1 cellular context compared by ENCODE assay signal in the genomic region with DNA sequence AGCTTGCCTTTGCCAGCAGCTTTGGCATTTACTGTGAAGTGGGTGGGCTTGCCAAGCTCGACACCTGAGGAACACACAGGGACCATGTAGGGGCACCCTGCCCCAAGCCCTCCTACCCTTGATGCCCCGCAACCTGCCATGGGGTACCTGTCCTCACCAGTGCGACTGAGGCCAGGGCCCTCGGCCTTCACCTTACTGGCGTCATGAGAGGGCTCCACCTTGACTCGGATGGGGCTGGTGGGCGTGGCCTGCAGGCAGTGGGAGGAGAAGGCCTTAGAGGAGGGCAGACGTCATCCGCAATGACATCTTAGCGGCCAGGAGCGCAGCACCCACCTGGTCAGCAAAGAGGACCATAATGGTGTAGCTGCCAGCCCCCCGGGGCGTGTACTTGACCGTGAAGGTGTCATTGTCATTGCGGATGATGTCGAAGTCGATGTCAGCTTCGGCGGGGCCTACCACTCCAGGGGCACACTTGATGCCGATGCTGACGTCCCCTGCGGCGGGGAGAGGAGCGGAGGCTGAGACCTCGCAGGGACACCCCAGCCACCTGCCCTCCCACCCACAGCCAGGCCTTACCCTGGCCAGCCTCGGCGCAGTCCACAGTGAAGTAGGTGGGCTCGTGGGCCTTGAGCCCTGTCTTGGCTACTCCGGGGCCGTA.
TF ChIP-seq lines count a peak whose summit lies in the region.

No MANE protein-coding gene starts in this region.

TF ChIP-seq in HepG2, 621 proteins besides CTCF, POLR2A, EP300 and RAD21:
- TF ChIP-seq, protein P1, sequence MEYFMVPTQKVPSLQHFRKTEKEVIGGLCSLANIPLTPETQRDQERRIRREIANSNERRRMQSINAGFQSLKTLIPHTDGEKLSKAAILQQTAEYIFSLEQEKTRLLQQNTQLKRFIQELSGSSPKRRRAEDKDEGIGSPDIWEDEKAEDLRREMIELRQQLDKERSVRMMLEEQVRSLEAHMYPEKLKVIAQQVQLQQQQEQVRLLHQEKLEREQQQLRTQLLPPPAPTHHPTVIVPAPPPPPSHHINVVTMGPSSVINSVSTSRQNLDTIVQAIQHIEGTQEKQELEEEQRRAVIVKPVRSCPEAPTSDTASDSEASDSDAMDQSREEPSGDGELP (IDR thresholded peaks at IDR 0.05; ENCODE audit: borderline replicate concordance, low read depth), result no peak
- TF ChIP-seq AGO2 (optimal IDR thresholded peaks at IDR 0.05; ENCODE audit: low read depth, low read length), result peak; percentile 51
TF ChIP-seq in HepG2: peak in this region for 1.
